Comparison of ENCODE assay signal across 1 cellular context in the genomic region with DNA sequence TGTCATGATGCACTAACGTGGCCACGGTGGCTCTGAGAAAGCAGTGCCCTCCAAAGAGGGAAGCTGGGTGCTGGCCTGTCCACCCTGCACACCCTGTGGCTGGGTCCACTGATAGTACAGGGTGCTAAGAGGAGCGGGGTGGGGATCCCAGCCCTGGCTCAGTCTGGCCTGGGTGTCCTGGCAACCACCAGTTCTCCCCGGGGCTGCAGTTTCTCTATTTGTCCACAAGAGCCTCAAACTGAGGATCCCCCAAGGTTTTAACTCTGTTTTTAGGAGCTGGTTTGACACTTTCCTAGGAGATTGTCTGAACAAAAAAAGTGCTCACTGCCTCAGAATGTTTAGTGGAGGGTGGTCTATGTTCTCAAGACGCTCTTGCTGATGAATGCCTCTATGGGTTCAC.
TF ChIP-seq lines count a peak whose summit lies in the region.

No MANE protein-coding gene starts in this region.

TF ChIP-seq in H1, 55 proteins besides CTCF, POLR2A, EP300 and RAD21:
- TF ChIP-seq EGR1 (IDR thresholded peaks at IDR 0.05; ENCODE audit: borderline replicate concordance, low read depth, low read length) = no peak
- TF ChIP-seq, protein P1, sequence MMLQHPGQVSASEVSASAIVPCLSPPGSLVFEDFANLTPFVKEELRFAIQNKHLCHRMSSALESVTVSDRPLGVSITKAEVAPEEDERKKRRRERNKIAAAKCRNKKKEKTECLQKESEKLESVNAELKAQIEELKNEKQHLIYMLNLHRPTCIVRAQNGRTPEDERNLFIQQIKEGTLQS (IDR thresholded peaks at IDR 0.05; ENCODE audit: insufficient read depth, low read depth, low read length) = no peak
- no peak for TF ChIP-seq SP2 (IDR thresholded peaks at IDR 0.05; ENCODE audit: low read length)
- no peak for TF ChIP-seq POU5F1 (IDR thresholded peaks at IDR 0.05; ENCODE audit: low read depth, low read length)
- no peak for TF ChIP-seq RBBP5 (IDR thresholded peaks at IDR 0.05; ENCODE audit: borderline replicate concordance, low read depth, low read length)
- no peak for TF ChIP-seq TCF12 (IDR thresholded peaks at IDR 0.05; ENCODE audit: low read depth, low read length)
- TF ChIP-seq KDM5A (IDR thresholded peaks at IDR 0.05; ENCODE audit: low read length) = no peak
- TF ChIP-seq RFX5 (IDR thresholded peaks at IDR 0.05; ENCODE audit: borderline replicate concordance, low read depth, low read length) = no peak
- TF ChIP-seq CREB1 (IDR thresholded peaks at IDR 0.05) = no peak
- no peak for TF ChIP-seq KDM1A (IDR thresholded peaks at IDR 0.05; ENCODE audit: borderline replicate concordance, low read length)
- TF ChIP-seq SIX5 (IDR thresholded peaks at IDR 0.05; ENCODE audit: low read depth, low read length) = no peak
- no peak for TF ChIP-seq TEAD4 (IDR thresholded peaks at IDR 0.05; ENCODE audit: low read depth, low read length)
- no peak for TF ChIP-seq CEBPB (IDR thresholded peaks at IDR 0.05; ENCODE audit: low read depth, low read length)
- TF ChIP-seq TAF7 (optimal IDR thresholded peaks at IDR 0.05; ENCODE audit: borderline replicate concordance, low read depth, low read length) = no peak
- no peak for TF ChIP-seq SP1 (IDR thresholded peaks at IDR 0.05; ENCODE audit: low read depth, low read length)
- no peak for TF ChIP-seq FOSL1 (IDR thresholded peaks at IDR 0.05; ENCODE audit: insufficient read depth, low read depth, low read length)
- TF ChIP-seq TAF1 (IDR thresholded peaks at IDR 0.05; ENCODE audit: low read depth, low read length) = no peak
- no peak for TF ChIP-seq RNF2 (IDR thresholded peaks at IDR 0.05; ENCODE audit: borderline replicate concordance, low read depth, low read length, missing control alignments, poor library complexity, severe bottlenecking)
